26 cellular contexts compared by ENCODE assay signal in genomic region chr2:3203497-3204019, GRCh38.
DNase-seq lines count a peak whose midpoint lies in the region; ATAC-seq, FAIRE-seq and TF ChIP-seq lines count a peak whose summit lies in the region.
"Had no signal": no experiment of that assay in that cellular context is flagged by ENCODE, and none has a peak within 500 bp of the region (broad histone marks: within the 10 kb centered on the region; RNA-seq: fewer than 3 reads in every experiment).

No MANE protein-coding gene starts in this region.

- peaks cover 2 to 9% of the 10 kb centered on the region in 2 donors for H3K4me1 Mint-ChIP-seq in stimulated activated naive B cell treated with anti-CD40 and anti-IgM and Interleukin-4, amounts not matched to agents 10 μg/mL and 1 μg/mL and 100 μg/mL, for 72 hours

- H2AFZ ChIP-seq in HepG2 (ENCODE audit: low read length) = no peak overlapping the region
- H2AFZ ChIP-seq in H1 (ENCODE audit: low read length) = no peak overlapping the region

- H3K79me1 ChIP-seq in H1 (ENCODE audit: low read depth, low read length) = no peaks in the 10 kb centered on the region; the same call in 1 of the 2 replicates

- DNase-seq in HepG2 (ENCODE audit: low spot score) (no peak), right lobe of liver (no peak), Panc1 (ENCODE audit: low read depth, low spot score) (no peak), H1 (ENCODE audit: low read depth in 1 of 2, low spot score in 2 of 2) (no peak), NCI-H524 (lab: John Stamatoyannopoulos, UW) (no peak), RWPE1 (ENCODE audit: low spot score) (no peak), left ventricle myocardium superior (no peak)
- DNase-seq in stimulated activated naive B cell treated with anti-CD40 and anti-IgM and Interleukin-4, amounts not matched to agents 10 μg/mL and 1 μg/mL and 100 μg/mL, for 72 hours = no peak
- DNase-seq: C1 segment of cervical spinal cord; CD4-positive, alpha-beta memory T cell; COR-L47; DMS79; EL; GDM1; KG1; MG63; NCI-H1105 treated with DMSO at 0.1 percent for 48 hours; NCI-H146; NCI-H1930; NCI-H526; Peyer's patch; SIG-M5; SK-N-SH; SW 1271 had no signal

- no peak overlapping the region for H3K4me2 ChIP-seq in HepG2 (ENCODE audit: low read depth, low read length)
- H3K4me2 ChIP-seq in H1 (ENCODE audit: insufficient read depth in 1 of 2, low read depth in 2 of 2, low read length in 2 of 2) = no peak overlapping the region
- H3K4me2 ChIP-seq: SK-N-SH had no signal

- H3K27me3 ChIP-seq in HepG2 (ENCODE audit: control insufficient read depth in 1 of 2, insufficient read depth in 2 of 2, low read length in 2 of 2) (no peaks in the 10 kb centered on the region), right lobe of liver (no peaks in the 10 kb centered on the region), Panc1 (ENCODE audit: control insufficient read depth, insufficient read depth, low read length) (no peaks in the 10 kb centered on the region), H1 (replicated peaks in 1 of 4; ENCODE audit: control insufficient read depth in 3 of 4, extremely low read depth in 1 of 4, insufficient read depth in 3 of 4, low read length in 3 of 4) (no peaks in the 10 kb centered on the region)
- H3K27me3 ChIP-seq: MG63, Peyer's patch had no signal

- H2BK12ac ChIP-seq in H1 (ENCODE audit: low read depth, low read length) = peak overlapping the region; percentile 9; the same call in 1 of the 2 replicates

- H3K23ac ChIP-seq in H1 (ENCODE audit: insufficient read length) = no peak overlapping the region

- no peak overlapping the region for H2BK5ac ChIP-seq in H1 (ENCODE audit: low read depth, low read length)

- BruUV-seq in HepG2 (replicated peaks; lab: Mats Ljungman, UMichigan) (no TSS peak), Panc1 (replicated peaks; lab: Mats Ljungman, UMichigan) (no TSS peak)

- 96% methylated on average over 16 of the region's 16 CpGs for WGBS in HepG2 (ENCODE audit: low lambda C conversion rate)
- 100% methylated on average over 1 of the region's 16 CpGs for WGBS in right lobe of liver (ENCODE audit: insufficient coverage, low coverage, low lambda C conversion rate, missing lambda C conversion rate)
- 94% methylated on average over 16 of the region's 16 CpGs; no CpG with 5 or more reads in 1 of the 2 experiments for WGBS in H1 (ENCODE audit: extremely low coverage in 1 of 2, insufficient coverage in 1 of 2, insufficient read length in 1 of 2, insufficient replicate concordance in 2 of 2, low coverage in 1 of 2, low lambda C conversion rate in 2 of 2, missing lambda C conversion rate in 1 of 2), 2 experiments

- no peak overlapping the region for H2BK15ac ChIP-seq in H1 (ENCODE audit: low read length)

- CTCF ChIA-PET in HepG2 (lab: Yijun Ruan, JAX; ENCODE audit: low intra/inter-chr PET ratio, low total read pairs) (no interaction called here), Panc1 (lab: Charles Lee) (no interaction called here), H1 (lab: Charles Lee; ENCODE audit: partially characterized antibody) (interaction anchor here (1.8 kb wide), 1 partner anchor 19 kb away, joined by 3 read pairs; no protein-coding TSS in a partner anchor), RWPE1 (lab: Yijun Ruan, JAX) (no interaction called here)

- TF ChIP-seq POLR2A in HepG2 (IDR thresholded peaks at IDR 0.05; ENCODE audit: insufficient read depth in 1 of 2, low read depth in 2 of 2, low read length in 2 of 2) = no peak
- TF ChIP-seq POLR2A in right lobe of liver (IDR thresholded peaks at IDR 0.05) = no peak
- TF ChIP-seq POLR2A in H1 (IDR thresholded peaks at IDR 0.05; ENCODE audit: control extremely low read depth in 1 of 2, low read depth in 2 of 2, low read length in 2 of 2) = no peak

- no peak overlapping the region for H2BK120ac ChIP-seq in H1 (replicated peaks; ENCODE audit: low read depth, low read length)

- ATAC-seq in HepG2 (no peak; the same call in 2 of the 3 replicates), right lobe of liver (no peak), Panc1 (peak; percentile 8; the same call in 1 of the 2 replicates), left ventricle myocardium superior (no peak)
- no peak for ATAC-seq in stimulated activated naive B cell treated with anti-CD40 and anti-IgM and Interleukin-4, amounts not matched to agents 10 μg/mL and 1 μg/mL and 100 μg/mL, for 72 hours (replicated peaks)
- ATAC-seq: GM12878 had no signal

- H4K5ac ChIP-seq in H1 (ENCODE audit: insufficient read length, low read depth, low read length) = no peak overlapping the region

- H3K14ac ChIP-seq in H1 (ENCODE audit: insufficient read length) = no peak overlapping the region

- TF ChIP-seq EP300 in HepG2 (IDR thresholded peaks at IDR 0.05; ENCODE audit: low read depth in 2 of 2, low read length in 2 of 2) (no peak), HepG2 (CRISPR knock-in tag; IDR thresholded peaks at IDR 0.05; ENCODE audit: borderline replicate concordance) (no peak), H1 (IDR thresholded peaks at IDR 0.05; ENCODE audit: borderline replicate concordance in 1 of 2, low read depth in 2 of 2, low read length in 2 of 2) (no peak)

- no peak overlapping the region for H3K56ac ChIP-seq in H1 (replicated peaks; ENCODE audit: insufficient read length, low read depth, low read length)

- peak overlapping the region; percentile 74; the same call in 1 of the 2 replicates for H4K8ac ChIP-seq in H1 (ENCODE audit: extremely low read depth, insufficient read depth, low read length)

- in situ Hi-C loops in HepG2 (cut with HindIII; ENCODE audit: extremely low pct_ligation_motif_present, low pct_unique_long_range_greater_than_20kb) (no loop called here), Panc1 (cut with HindIII; ENCODE audit: low pct_unique_long_range_greater_than_20kb, low sequenced_read_pairs) (no loop called here)

- no peak overlapping the region for H2BK20ac ChIP-seq in H1 (ENCODE audit: low read length)

- H3K4me3 Mint-ChIP-seq in stimulated activated naive B cell treated with anti-CD40 and anti-IgM and Interleukin-4, amounts not matched to agents 10 μg/mL and 1 μg/mL and 100 μg/mL, for 72 hours = no peak overlapping the region
- H3K4me3 Mint-ChIP-seq: CD4-positive, alpha-beta memory T cell had no signal

- FAIRE-seq in HepG2 (lab: Jason Lieb, UNC) = no peak
- no peak for FAIRE-seq in H1 (lab: Jason Lieb, UNC)
- FAIRE-seq: GM12878, H54 had no signal

- intact Hi-C loops in HepG2 (cut with micrococcal nuclease; ENCODE audit: unreplicated experiment) (no loop called here), right lobe of liver (cut with DNase I) (no loop called here), Panc1 (cut with micrococcal nuclease; ENCODE audit: unreplicated experiment) (no loop called here), left ventricle myocardium superior (cut with micrococcal nuclease) (no loop called here)

- H3K9me3 ChIP-seq in HepG2 (ENCODE audit: low read length) = no peaks in the 10 kb centered on the region
- H3K9me3 ChIP-seq in right lobe of liver = no peaks in the 10 kb centered on the region
- no peaks in the 10 kb centered on the region for H3K9me3 ChIP-seq in Panc1 (ENCODE audit: control insufficient read depth, insufficient read depth, low read depth, low read length)
- peaks cover 0 to 4% of the 10 kb centered on the region in 2 experiments; a peak in 1 of 4 replicates for H3K9me3 ChIP-seq in H1 (ENCODE audit: insufficient read depth in 2 of 2, low read depth in 1 of 2, low read length in 1 of 2)
- H3K9me3 ChIP-seq: MG63, Peyer's patch, SK-N-SH had no signal

- H3K27me3 Mint-ChIP-seq in stimulated activated naive B cell treated with anti-CD40 and anti-IgM and Interleukin-4, amounts not matched to agents 10 μg/mL and 1 μg/mL and 100 μg/mL, for 72 hours = no peaks in the 10 kb centered on the region
- H3K27me3 Mint-ChIP-seq: CD4-positive, alpha-beta memory T cell had no signal

- H3K4me3 ChIP-seq in HepG2 (replicated peaks in 1 of 3; ENCODE audit: insufficient read depth in 1 of 3, low read depth in 2 of 3, low read length in 3 of 3) = no peak overlapping the region
- H3K4me3 ChIP-seq in right lobe of liver = no peak overlapping the region
- H3K4me3 ChIP-seq in Panc1 (ENCODE audit: low read depth in 2 of 2, low read length in 2 of 2) = no peak overlapping the region
- H3K4me3 ChIP-seq in H1 (ENCODE audit: extremely low read depth in 1 of 4, insufficient read depth in 2 of 4, low read depth in 3 of 4, low read length in 4 of 4) = no peak overlapping the region
- H3K4me3 ChIP-seq: GM12878, MG63, Peyer's patch had no signal

- H3K9me3 Mint-ChIP-seq in stimulated activated naive B cell treated with anti-CD40 and anti-IgM and Interleukin-4, amounts not matched to agents 10 μg/mL and 1 μg/mL and 100 μg/mL, for 72 hours = peaks cover 0 to 2% of the 10 kb centered on the region in 2 donors
- H3K9me3 Mint-ChIP-seq: CD4-positive, alpha-beta memory T cell had no signal

- TF ChIP-seq CTCF in HepG2 (CRISPR knock-in tag; IDR thresholded peaks at IDR 0.05) (no peak), right lobe of liver (IDR thresholded peaks at IDR 0.05) (no peak), Panc1 (IDR thresholded peaks at IDR 0.05) (no peak), H1 (IDR thresholded peaks at IDR 0.05; ENCODE audit: control extremely low read depth in 1 of 3, insufficient read depth in 1 of 3, low read depth in 1 of 3, low read length in 3 of 3) (no peak), RWPE1 (conservative IDR thresholded peaks at IDR 0.05; ENCODE audit: low read depth) (no peak)

- H3K18ac ChIP-seq in H1 (ENCODE audit: extremely low read depth, low read length) = no peak overlapping the region

- H3K4me1 ChIP-seq in HepG2 (ENCODE audit: insufficient read depth, low read length) (peaks cover 10% of the 10 kb centered on the region), right lobe of liver (no peaks in the 10 kb centered on the region), Panc1 (ENCODE audit: control insufficient read depth, insufficient read depth, low read length) (no peaks in the 10 kb centered on the region), H1 (replicated peaks in 1 of 4; ENCODE audit: control insufficient read depth in 3 of 4, insufficient read depth in 4 of 4, low read length in 3 of 4) (peaks cover 0 to 5% (median 2%) of the 10 kb centered on the region in 4 experiments; a peak in 5 of 7 replicates)
- H3K4me1 ChIP-seq: Peyer's patch had no signal

- H3K4ac ChIP-seq in H1 (replicated peaks; ENCODE audit: insufficient read length, low read depth, low read length) = no peak overlapping the region

- peaks cover 52 to 71% of the 10 kb centered on the region in 2 donors for H3K36me3 Mint-ChIP-seq in stimulated activated naive B cell treated with anti-CD40 and anti-IgM and Interleukin-4, amounts not matched to agents 10 μg/mL and 1 μg/mL and 100 μg/mL, for 72 hours

- peaks cover 3% of the 10 kb centered on the region; the same call in 1 of the 2 replicates for H4K20me1 ChIP-seq in HepG2 (ENCODE audit: insufficient read depth, low read length)
- no peaks in the 10 kb centered on the region for H4K20me1 ChIP-seq in H1 (replicated peaks in 1 of 2; ENCODE audit: control insufficient read depth in 1 of 2, insufficient read depth in 2 of 2, low read length in 2 of 2)

- H2AK5ac ChIP-seq in H1 (ENCODE audit: low read depth, low read length) = no peak overlapping the region

- H3K27ac ChIP-seq in HepG2 (ENCODE audit: extremely low read length, insufficient read depth, low read length) (no peak overlapping the region), right lobe of liver (no peak overlapping the region), Panc1 (ENCODE audit: low read length) (no peak overlapping the region), H1 (ENCODE audit: low read depth, low read length) (no peak overlapping the region), RWPE1 (no peak overlapping the region)
- H3K27ac ChIP-seq: Peyer's patch had no signal

- no peak overlapping the region for H4K91ac ChIP-seq in H1 (replicated peaks; ENCODE audit: insufficient read length, low read length)

- peak overlapping the region; percentile 62 for H3K27ac Mint-ChIP-seq in stimulated activated naive B cell treated with anti-CD40 and anti-IgM and Interleukin-4, amounts not matched to agents 10 μg/mL and 1 μg/mL and 100 μg/mL, for 72 hours

- H3K9ac ChIP-seq in HepG2 (ENCODE audit: insufficient read depth, low read depth, low read length) = no peak overlapping the region
- no peak overlapping the region for H3K9ac ChIP-seq in H1 (replicated peaks in 1 of 4; ENCODE audit: extremely low read depth in 1 of 4, low read depth in 3 of 4, low read length in 3 of 4)
- H3K9ac ChIP-seq: SK-N-SH had no signal

- POLR2A ChIA-PET in HepG2 (lab: Yijun Ruan, JAX) = no interaction called here
- POLR2A ChIA-PET in Panc1 (lab: Charles Lee) = no interaction called here
- POLR2A ChIA-PET in H1 (lab: Charles Lee; ENCODE audit: partially characterized antibody) = interaction anchor here (0.9 kb wide), 1 partner anchor 83 kb away, joined by 3 read pairs; no protein-coding TSS in a partner anchor
- POLR2A ChIA-PET in RWPE1 (lab: Yijun Ruan, JAX; ENCODE audit: low non-redundant PET) = no interaction called here

- H3K79me2 ChIP-seq in HepG2 (ENCODE audit: insufficient read depth, low read length) = no peaks in the 10 kb centered on the region
- no peaks in the 10 kb centered on the region for H3K79me2 ChIP-seq in H1 (ENCODE audit: control insufficient read depth in 1 of 2, insufficient read depth in 2 of 2, low read length in 2 of 2)

- TF ChIP-seq RAD21 in HepG2 (CRISPR knock-in tag; IDR thresholded peaks at IDR 0.05) (no peak), H1 (IDR thresholded peaks at IDR 0.05 in 1 of 2, conservative IDR thresholded peaks at IDR 0.05 in 1 of 2; ENCODE audit: low read depth in 2 of 2, low read length in 2 of 2) (no peak)

- H3K23me2 ChIP-seq in H1 (ENCODE audit: low read depth, low read length) = no peaks in the 10 kb centered on the region

- H3K36me3 ChIP-seq in HepG2 (replicated peaks in 1 of 2; ENCODE audit: control insufficient read depth in 1 of 2, insufficient read depth in 2 of 2, low read length in 2 of 2) = peaks cover 2 to 25% of the 10 kb centered on the region in 2 experiments
- no peaks in the 10 kb centered on the region for H3K36me3 ChIP-seq in right lobe of liver
- no peaks in the 10 kb centered on the region for H3K36me3 ChIP-seq in Panc1 (ENCODE audit: control insufficient read depth, insufficient read depth, low read length)
- H3K36me3 ChIP-seq in H1 (ENCODE audit: control insufficient read depth in 2 of 4, insufficient read depth in 4 of 4, low read length in 3 of 4) = no peaks in the 10 kb centered on the region
- H3K36me3 ChIP-seq: MG63, Peyer's patch had no signal
